In the genomic region with DNA sequence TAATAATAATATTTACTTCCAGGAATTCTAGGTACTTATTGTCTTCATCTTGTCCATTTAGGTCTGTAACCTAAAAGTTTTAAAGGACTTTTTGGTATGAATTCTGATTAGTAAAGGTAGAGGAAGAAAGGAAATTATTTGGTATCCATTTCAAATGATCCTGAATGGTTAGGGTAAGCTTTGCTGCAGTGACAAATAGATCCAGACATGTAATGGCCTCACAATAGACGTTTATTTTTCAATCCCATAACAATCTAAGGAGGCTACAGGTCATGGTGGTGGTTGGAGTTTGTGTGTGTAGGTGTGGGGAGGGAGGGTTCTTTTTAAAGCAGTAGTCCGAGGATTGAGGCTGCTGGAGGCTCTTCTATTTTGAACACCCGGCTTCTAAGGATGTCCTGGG, we compare ENCODE assay signal across 16 cellular contexts. TPM values are rescaled to one million over a fixed set of nuclear protein-coding genes. Genes with fewer than 3 reads are reported as not detected.
A peak's percentile ranks its signal among the peaks of the same experiment; 100 is the strongest.
DNase-seq lines count a peak whose midpoint lies in the region; ATAC-seq and TF ChIP-seq lines count a peak whose summit lies in the region.
"Had no signal": no experiment of that assay in that cellular context is flagged by ENCODE, and none has a peak within 500 bp of the region (broad histone marks: within the 10 kb centered on the region; RNA-seq: fewer than 3 reads in every experiment).

No MANE protein-coding gene starts in this region.

- intact Hi-C loops in left ventricle myocardium inferior (cut with micrococcal nuclease): no loop called here
- intact Hi-C loops in left cardiac atrium (cut with DNase I): no loop called here
- intact Hi-C loops in activated B cell treated with CpG ODN at 0.5 μM for 24 hours (cut with micrococcal nuclease): no loop called here

- H3K4me3 ChIP-seq in left ventricle myocardium inferior (no peak overlapping the region), thymus (ENCODE audit: low read length) (peak overlapping the region; percentile 26)
- H3K4me3 ChIP-seq: SJCRH30, skin epidermis had no signal

- no peaks in the 10 kb centered on the region for H3K27me3 Mint-ChIP-seq in activated B cell treated with CpG ODN at 0.5 μM for 24 hours

- POLR2A ChIA-PET in activated B cell treated with CpG ODN at 0.5 μM for 24 hours (lab: Charles Lee): no interaction called here

- H3K27ac Mint-ChIP-seq in activated B cell treated with CpG ODN at 0.5 μM for 24 hours: peak overlapping the region; percentile 90
- H3K27ac Mint-ChIP-seq: HFFc6 had no signal

- WGBS in thymus: 73% methylated on average over 3 of the region's 3 CpGs

- H3K36me3 Mint-ChIP-seq in activated B cell treated with CpG ODN at 0.5 μM for 24 hours (ENCODE audit: low read depth): peaks cover 48% of the 10 kb centered on the region

- CTCF ChIA-PET in activated B cell treated with CpG ODN at 0.5 μM for 24 hours (lab: Charles Lee): interaction anchor here (1.5 kb wide), 1 partner anchor 81 kb away, joined by 3 read pairs; the partner anchor contains the start of gene GDI2

- H3K4me3 Mint-ChIP-seq in activated B cell treated with CpG ODN at 0.5 μM for 24 hours: peak overlapping the region; percentile 73
- H3K4me3 Mint-ChIP-seq: HFFc6 had no signal

- H3K27me3 ChIP-seq in left ventricle myocardium inferior (ENCODE audit: low read depth) (no peaks in the 10 kb centered on the region), thymus (ENCODE audit: control insufficient read depth, insufficient read depth) (no peaks in the 10 kb centered on the region)
- H3K27me3 ChIP-seq: SJCRH30 had no signal

- no peaks in the 10 kb centered on the region for H3K9me3 Mint-ChIP-seq in activated B cell treated with CpG ODN at 0.5 μM for 24 hours

- H3K27ac ChIP-seq in left ventricle myocardium inferior (replicated peaks): peak overlapping the region; percentile 93
- H3K27ac ChIP-seq in thymus (ENCODE audit: low read depth): peak overlapping the region; percentile 83
- H3K27ac ChIP-seq: C4-2B, SJCRH30 had no signal

- H3K9me3 ChIP-seq in left ventricle myocardium inferior (replicated peaks) (peaks cover 13% of the 10 kb centered on the region), thymus (ENCODE audit: control insufficient read depth) (peaks cover 2% of the 10 kb centered on the region)
- H3K9me3 ChIP-seq: SJCRH30 had no signal

- peaks cover 71% of the 10 kb centered on the region for H3K4me1 ChIP-seq in left ventricle myocardium inferior
- peaks cover 56% of the 10 kb centered on the region for H3K4me1 ChIP-seq in thymus (ENCODE audit: control insufficient read depth, insufficient read depth, low read length)
- H3K4me1 ChIP-seq: SJCRH30 had no signal

- peaks cover 45% of the 10 kb centered on the region for H3K36me3 ChIP-seq in left ventricle myocardium inferior
- peaks cover 8% of the 10 kb centered on the region for H3K36me3 ChIP-seq in thymus (ENCODE audit: control insufficient read depth, insufficient read depth)

- peaks cover 61% of the 10 kb centered on the region for H3K4me1 Mint-ChIP-seq in activated B cell treated with CpG ODN at 0.5 μM for 24 hours

- no peak for ATAC-seq in left cardiac atrium
- peak; percentile 5 for ATAC-seq in GM21528 (IDR thresholded peaks at IDR 0.05; ENCODE audit: low FRiP score, unreplicated experiment)
- ATAC-seq in activated B cell treated with CpG ODN at 0.5 μM for 24 hours (ENCODE audit: low read depth): no peak
- no peak for ATAC-seq in HG02973 (IDR thresholded peaks at IDR 0.05; ENCODE audit: unreplicated experiment)
- ATAC-seq: stimulated activated naive CD8-positive, alpha-beta T cell treated with anti-CD3 and anti-CD28 coated beads, Interleukin-15, Interleukin-2, amounts not matched to agents 100 U/mL and 50 U/mL, for 24 hours had no signal

- DNase-seq in left ventricle myocardium inferior (no peak), left cardiac atrium (no peak), activated B cell treated with CpG ODN at 0.5 μM for 24 hours (no peak), NCI-H524 (lab: John Stamatoyannopoulos, UW) (no peak)
- DNase-seq: amniotic stem cell; DMS79; HFFc6; NCI-H1436 treated with DMSO at 0.1 percent for 48 hours; NCI-H446; SJCRH30; stimulated activated naive CD8-positive, alpha-beta T cell treated with anti-CD3 and anti-CD28 coated beads, Interleukin-15, Interleukin-2, amounts not matched to agents 100 U/mL and 50 U/mL, for 24 hours had no signal

- TF ChIP-seq CTCF in left ventricle myocardium inferior (IDR thresholded peaks at IDR 0.05; ENCODE audit: borderline replicate concordance): no peak
- TF ChIP-seq CTCF in activated B cell treated with CpG ODN at 0.5 μM for 24 hours (IDR thresholded peaks at IDR 0.05): no peak

RNA-seq across cellular contexts. Expression of gene FBH1, which starts 5.3 kb away (rescaled TPM):
- total RNA-seq in left ventricle myocardium inferior (75.5 TPM), left cardiac atrium (10 to 100 TPM; 67.4 to 85.1 TPM), activated B cell treated with CpG ODN at 0.5 μM for 24 hours (65.5 and 68.7 TPM in 2 replicates)
- polyA plus RNA-seq in thymus: 52.8 TPM

RNA-seq across cellular contexts. Expression of gene ANKRD16, which starts 5.7 kb away (rescaled TPM):
- 2.3 TPM for total RNA-seq in left ventricle myocardium inferior
- total RNA-seq in left cardiac atrium: 1 to 10 TPM; 2.8 to 4.2 TPM
- 9.2 and 11.1 TPM in 2 replicates for total RNA-seq in activated B cell treated with CpG ODN at 0.5 μM for 24 hours
- polyA plus RNA-seq in thymus: 6.4 TPM
